8 cellular contexts compared by ENCODE assay signal in genomic region chr16:74984194-74984669, GRCh38.
DNase-seq lines count a peak whose midpoint lies in the region; ATAC-seq lines count a peak whose summit lies in the region.

No MANE protein-coding gene starts in this region.

- peak overlapping the region; percentile 95 for H3K27ac Mint-ChIP-seq in stimulated activated effector memory CD8-positive, alpha-beta T cell treated with anti-CD3 and anti-CD28 coated beads, Interleukin-12 subunit alpha, Interleukin-12 subunit beta, amount 100 ng/mL, for 72 hours

- peaks cover 18% of the 10 kb centered on the region for H3K36me3 Mint-ChIP-seq in stimulated activated effector memory CD8-positive, alpha-beta T cell treated with anti-CD3 and anti-CD28 coated beads, Interleukin-12 subunit alpha, Interleukin-12 subunit beta, amount 100 ng/mL, for 72 hours

- H3K4me1 Mint-ChIP-seq in stimulated activated effector memory CD8-positive, alpha-beta T cell treated with anti-CD3 and anti-CD28 coated beads, Interleukin-12 subunit alpha, Interleukin-12 subunit beta, amount 100 ng/mL, for 72 hours, result peaks cover 28% of the 10 kb centered on the region

- ATAC-seq in stimulated activated effector memory CD8-positive, alpha-beta T cell treated with anti-CD3 and anti-CD28 coated beads, Interleukin-12 subunit alpha, Interleukin-12 subunit beta, amount 100 ng/mL, for 72 hours, result peak; percentile 44
- ATAC-seq in GM19397 (IDR thresholded peaks at IDR 0.05; ENCODE audit: unreplicated experiment) (no peak), GM21529 (IDR thresholded peaks at IDR 0.05; ENCODE audit: unreplicated experiment) (no peak)

- H3K9me3 Mint-ChIP-seq in stimulated activated effector memory CD8-positive, alpha-beta T cell treated with anti-CD3 and anti-CD28 coated beads, Interleukin-12 subunit alpha, Interleukin-12 subunit beta, amount 100 ng/mL, for 72 hours, result no peaks in the 10 kb centered on the region

- peak; percentile 34 for DNase-seq in EL
- peak; percentile 16 for DNase-seq in MV-4-11 (lab: John Stamatoyannopoulos, UW)
- peak; percentile 51 for DNase-seq in iris pigment epithelial cell (ENCODE audit: low read depth)
- DNase-seq in stimulated activated effector memory CD8-positive, alpha-beta T cell treated with anti-CD3 and anti-CD28 coated beads, Interleukin-12 subunit alpha, Interleukin-12 subunit beta, amount 100 ng/mL, for 72 hours (ENCODE audit: low spot score in 2 of 2), result peak in 1 of 2 donors; percentile 13
- DNase-seq in cortex of kidney (lab: John Stamatoyannopoulos, UW), result no peak

- H3K27ac ChIP-seq in angular gyrus (ENCODE audit: low read depth, low read length), result peak overlapping the region; percentile 40

- H3K4me3 Mint-ChIP-seq in stimulated activated effector memory CD8-positive, alpha-beta T cell treated with anti-CD3 and anti-CD28 coated beads, Interleukin-12 subunit alpha, Interleukin-12 subunit beta, amount 100 ng/mL, for 72 hours, result peak overlapping the region; percentile 87
